In genomic region chr20:13783528-13783927, GRCh38 we compare ENCODE assay signal across 11 cellular contexts. TPM values are rescaled to one million over a fixed set of nuclear protein-coding genes. Genes with fewer than 3 reads are reported as not detected.
DNase-seq lines count a peak whose midpoint lies in the region; ATAC-seq and TF ChIP-seq lines count a peak whose summit lies in the region.
"Had no signal": no experiment of that assay in that cellular context is flagged by ENCODE, and none has a peak within 500 bp of the region (broad histone marks: within the 10 kb centered on the region; RNA-seq: fewer than 3 reads in every experiment).

No MANE protein-coding gene starts in this region.

- H3K36me3 ChIP-seq in GM23338 (ENCODE audit: insufficient read depth) (peaks cover 23% of the 10 kb centered on the region), PC-3 (ENCODE audit: low read depth, low read length) (peaks cover 34% of the 10 kb centered on the region), endodermal cell (ENCODE audit: control insufficient read depth, insufficient read depth, low read length) (peaks cover 48% of the 10 kb centered on the region), body of pancreas (replicated peaks in 1 of 2; ENCODE audit: insufficient read depth in 1 of 2, low read depth in 2 of 2) (peaks cover 0 to 5% of the 10 kb centered on the region in 2 donors)
- H3K36me3 ChIP-seq: ovary had no signal

- TF ChIP-seq CTCF in GM23338 (conservative IDR thresholded peaks at IDR 0.05; ENCODE audit: low read depth in 2 of 2) = no peak
- no peak for TF ChIP-seq CTCF in PC-3 (conservative IDR thresholded peaks at IDR 0.05; ENCODE audit: low read depth, low read length)
- TF ChIP-seq CTCF in endodermal cell (conservative IDR thresholded peaks at IDR 0.05) = no peak
- no peak for TF ChIP-seq CTCF in osteocyte (IDR thresholded peaks at IDR 0.05)
- TF ChIP-seq CTCF in body of pancreas (IDR thresholded peaks at IDR 0.05) = no peak

- H3K27me3 Mint-ChIP-seq in GM23338 (ENCODE audit: insufficient read depth, low read depth, poor library complexity) (peaks cover 12% of the 10 kb centered on the region), endodermal cell (ENCODE audit: insufficient read depth) (no peaks in the 10 kb centered on the region), osteocyte (ENCODE audit: unreplicated experiment) (no peaks in the 10 kb centered on the region)

- no peak overlapping the region for H3K27ac ChIP-seq in GM23338 (ENCODE audit: low read depth)
- H3K27ac ChIP-seq in PC-3 (ENCODE audit: low read length) = no peak overlapping the region
- no peak overlapping the region for H3K27ac ChIP-seq in endodermal cell (ENCODE audit: low read depth, low read length)
- no peak overlapping the region for H3K27ac ChIP-seq in body of pancreas

- peaks cover 13% of the 10 kb centered on the region; the same call in 2 of the 3 replicates for H3K4me1 Mint-ChIP-seq in GM23338
- H3K4me1 Mint-ChIP-seq in endodermal cell = peaks cover 17% of the 10 kb centered on the region
- peaks cover 38% of the 10 kb centered on the region for H3K4me1 Mint-ChIP-seq in osteocyte (ENCODE audit: unreplicated experiment)

- H3K9me3 Mint-ChIP-seq in GM23338 (no peaks in the 10 kb centered on the region), endodermal cell (no peaks in the 10 kb centered on the region), osteocyte (ENCODE audit: unreplicated experiment) (no peaks in the 10 kb centered on the region)

- H3K27ac Mint-ChIP-seq in GM23338 (no peak overlapping the region), endodermal cell (no peak overlapping the region), osteocyte (ENCODE audit: unreplicated experiment) (no peak overlapping the region)

- peak overlapping the region; percentile 92 for H3K4me2 ChIP-seq in GM23338
- H3K4me2 ChIP-seq in PC-3 (ENCODE audit: low read length) = peak overlapping the region; percentile 88

- POLR2A ChIA-PET in PC-3 (lab: Charles Lee; ENCODE audit: unreplicated experiment) = no interaction called here

- H4K20me1 ChIP-seq in GM23338 (replicated peaks; ENCODE audit: insufficient read depth) (0 out of 2 replicates have a peak, but pooled peaks cover 13% of the 10 kb centered on the region), PC-3 (ENCODE audit: low read length) (no peaks in the 10 kb centered on the region)

- H2AFZ ChIP-seq in GM23338 = no peak overlapping the region
- no peak overlapping the region for H2AFZ ChIP-seq in PC-3 (ENCODE audit: low read length)

- no peak for ATAC-seq in GM23338
- ATAC-seq in PC-3 = no peak
- no peak for ATAC-seq in body of pancreas

- H3K79me2 ChIP-seq in GM23338 (replicated peaks; ENCODE audit: insufficient read depth) (peaks cover 88% of the 10 kb centered on the region), PC-3 (ENCODE audit: low read length) (peaks cover 91% of the 10 kb centered on the region)

- DNase-seq in GM23338 (ENCODE audit: low spot score) (peak; percentile 4), PC-3 (no peak), endodermal cell (no peak), osteocyte (ENCODE audit: extremely low spot score, unreplicated experiment) (no peak), AML-193 (lab: John Stamatoyannopoulos, UW) (no peak), NCI-H1105 treated with DMSO at 0.1 percent for 48 hours (lab: John Stamatoyannopoulos, UW) (no peak), head of caudate nucleus (no peak), body of pancreas (no peak)
- DNase-seq: activated CD4-positive, alpha-beta T cell treated with anti-CD3 and anti-CD28 coated beads, Interleukin-2, amount 50 U/mL, for 1 hour; NCI-H1694; ovary had no signal

- H3K9me3 ChIP-seq in PC-3 (ENCODE audit: low read length) = no peaks in the 10 kb centered on the region
- H3K9me3 ChIP-seq in endodermal cell (ENCODE audit: control insufficient read depth, low read length) = no peaks in the 10 kb centered on the region
- no peaks in the 10 kb centered on the region for H3K9me3 ChIP-seq in body of pancreas
- H3K9me3 ChIP-seq: ovary had no signal

- peaks cover 17% of the 10 kb centered on the region for H3K4me1 ChIP-seq in GM23338 (ENCODE audit: insufficient read depth)
- peaks cover 22% of the 10 kb centered on the region for H3K4me1 ChIP-seq in PC-3 (ENCODE audit: insufficient read depth, low read length)
- H3K4me1 ChIP-seq in endodermal cell (ENCODE audit: control insufficient read depth, insufficient read depth, low read length) = no peaks in the 10 kb centered on the region
- peaks cover 34% of the 10 kb centered on the region for H3K4me1 ChIP-seq in body of pancreas

- no peak for TF ChIP-seq POLR2A in body of pancreas (IDR thresholded peaks at IDR 0.05)

- no TSS peak for BruUV-seq in PC-3 (replicated peaks; lab: Mats Ljungman, UMichigan)

- H3F3A ChIP-seq in GM23338 (replicated peaks; ENCODE audit: low read depth) (no peaks in the 10 kb centered on the region), PC-3 (ENCODE audit: low read length, unreplicated experiment) (no peaks in the 10 kb centered on the region)

- WGBS in endodermal cell (ENCODE audit: insufficient coverage in 1 of 2, insufficient read length in 1 of 2), 2 experiments = 92 to 99% methylated on average over 8 to 13 of the region's 13 CpGs
- WGBS in body of pancreas, 2 donors = 86 to 89% methylated on average over 13 of the region's 13 CpGs

- H3K9me2 ChIP-seq in GM23338 (ENCODE audit: insufficient read depth) (no peaks in the 10 kb centered on the region), PC-3 (replicated peaks; ENCODE audit: low read length) (no peaks in the 10 kb centered on the region)

- peak overlapping the region; percentile 97 for H3K4me3 Mint-ChIP-seq in GM23338
- peak overlapping the region; percentile 89 for H3K4me3 Mint-ChIP-seq in endodermal cell
- peak overlapping the region; percentile 99 for H3K4me3 Mint-ChIP-seq in osteocyte (ENCODE audit: unreplicated experiment)

- intact Hi-C loops in PC-3 (cut with micrococcal nuclease) (loop anchor here (10.0 kb wide), 3 partner anchors 169 to 539 kb away; no protein-coding TSS in a partner anchor), head of caudate nucleus (cut with DNase I) (no loop called here), body of pancreas (cut with DNase I) (no loop called here)

- H3K9ac ChIP-seq in PC-3 (ENCODE audit: low read length) (peak overlapping the region; percentile 95), endodermal cell (ENCODE audit: extremely low read depth, low read length, poor library complexity, severe bottlenecking) (no peak overlapping the region)

- H3K4me3 ChIP-seq in GM23338 (peak overlapping the region; percentile 94), PC-3 (ENCODE audit: low read length) (peak overlapping the region; percentile 82), endodermal cell (ENCODE audit: low read length) (peak overlapping the region; percentile 100), body of pancreas (no peak overlapping the region)

- CTCF ChIA-PET in PC-3 (lab: Charles Lee) = no interaction called here

- H3K36me3 Mint-ChIP-seq in GM23338 (ENCODE audit: low read depth) = peaks cover 53% of the 10 kb centered on the region
- H3K36me3 Mint-ChIP-seq in endodermal cell (ENCODE audit: low read depth) = peaks cover 36% of the 10 kb centered on the region
- H3K36me3 Mint-ChIP-seq in osteocyte (ENCODE audit: unreplicated experiment) = peaks cover 19% of the 10 kb centered on the region

- no peaks in the 10 kb centered on the region for H3K27me3 ChIP-seq in GM23338 (ENCODE audit: insufficient read depth)
- no peaks in the 10 kb centered on the region for H3K27me3 ChIP-seq in PC-3 (ENCODE audit: low read length)
- no peaks in the 10 kb centered on the region for H3K27me3 ChIP-seq in endodermal cell (ENCODE audit: control insufficient read depth, insufficient read depth, low read length, poor library complexity, severe bottlenecking)
- H3K27me3 ChIP-seq in body of pancreas = no peaks in the 10 kb centered on the region
- H3K27me3 ChIP-seq: ovary had no signal

TF ChIP-seq in GM23338, 12 proteins besides CTCF, POLR2A, EP300 and RAD21 (continues in another document):
- no peak for TF ChIP-seq STAT1 (IDR thresholded peaks at IDR 0.05; ENCODE audit: unreplicated experiment)
- no peak for TF ChIP-seq ZNF331 (CRISPR knock-in tag; IDR thresholded peaks at IDR 0.05; ENCODE audit: low read depth)
- no peak for TF ChIP-seq POLR2AphosphoS5 (IDR thresholded peaks at IDR 0.05; ENCODE audit: low read depth)
- TF ChIP-seq JUNB (IDR thresholded peaks at IDR 0.05; ENCODE audit: unreplicated experiment) = no peak
- TF ChIP-seq CREB1 (CRISPR knock-in tag; IDR thresholded peaks at IDR 0.05; ENCODE audit: low read depth) = no peak

RNA-seq across cellular contexts. Expression of gene ESF1, which starts 1.2 kb away (rescaled TPM):
- total RNA-seq in GM23338 (2014; rRNA removed; shearing (Covaris generic)) = 20.5 and 21.9 TPM in 2 replicates
- polyA plus RNA-seq in GM23338 (2016; fragmentation: Nextera tagmentation; extraction: Ambion mirVana) = 65.0 and 71.7 TPM in 2 replicates
- total RNA-seq in PC-3 (2014; rRNA removed) (13.7 and 18.7 TPM in 2 replicates), endodermal cell (10 to 100 TPM; 23.9 to 32.1 TPM), osteocyte (11.3 and 11.8 TPM in 2 replicates), body of pancreas (10 to 100 TPM; 12.5 to 16.5 TPM)
- 20.1 TPM for polyA plus RNA-seq in endodermal cell (2013, experiment 1 of 2)
- 18.3 TPM for polyA plus RNA-seq in endodermal cell (2013, experiment 2 of 2)

RNA-seq across cellular contexts. Expression of gene NDUFAF5, which starts 1.3 kb away (rescaled TPM):
- total RNA-seq in GM23338 (2014; rRNA removed; shearing (Covaris generic)) = 18.0 and 25.3 TPM in 2 replicates
- polyA plus RNA-seq in GM23338 (2016; fragmentation: Nextera tagmentation; extraction: Ambion mirVana) = 23.1 and 33.0 TPM in 2 replicates
- total RNA-seq in PC-3 (2014; rRNA removed) (23.3 and 29.0 TPM in 2 replicates), endodermal cell (10 to 100 TPM; 32.9 to 33.5 TPM), osteocyte (19.4 and 20.4 TPM in 2 replicates), body of pancreas (1 to 10 TPM; 4.4 to 6.3 TPM)
- polyA plus RNA-seq in endodermal cell (2013, experiment 1 of 2) = 25.6 TPM
- polyA plus RNA-seq in endodermal cell (2013, experiment 2 of 2) = 23.2 TPM

Comparison
In these comparisons a context has a peak if more than half of its experiments do, and no peak if none do; other contexts are left out.
1. H3K4me3 ChIP-seq: peak in GM23338 (single experiment), PC-3 (single experiment) and endodermal cell (single experiment); none in body of pancreas (0 of 2).
2. Peak in every context shown above with its lines, with median percentiles within 50 percentile points of each other: H3K4me3 Mint-ChIP-seq.